ENCODE assay signal across 1 cellular context in the genomic region with DNA sequence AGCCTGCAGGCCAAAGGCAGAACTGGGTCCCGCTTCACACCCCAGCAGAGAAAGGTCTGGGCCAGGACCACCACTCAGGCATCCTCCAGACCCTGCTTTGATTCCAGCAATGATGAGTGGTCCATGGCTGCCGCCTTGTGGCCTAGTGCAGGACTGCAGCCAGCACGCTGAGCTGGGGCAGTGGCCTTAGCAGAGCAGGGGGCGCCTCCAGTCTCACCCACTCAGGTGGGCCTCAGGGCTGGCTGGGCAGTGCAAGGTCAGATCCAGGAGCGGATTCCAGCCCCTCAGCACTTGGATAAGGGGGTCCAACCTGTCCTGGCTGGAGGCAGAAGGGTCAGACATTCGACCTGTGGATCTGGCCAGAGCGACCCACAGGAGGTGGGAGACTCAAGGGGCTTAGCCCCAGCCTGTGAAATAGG.
TF ChIP-seq lines count a peak whose summit lies in the region.

No MANE protein-coding gene starts in this region.

TF ChIP-seq in K562, 482 proteins besides CTCF, POLR2A, EP300 and RAD21:
- TF ChIP-seq STAG1 (CRISPR knock-in tag; IDR thresholded peaks at IDR 0.05; ENCODE audit: borderline replicate concordance) (peak; percentile 87; the same call in 1 of the 2 replicates), ASH1L (IDR thresholded peaks at IDR 0.05; ENCODE audit: borderline replicate concordance, low read depth, partially characterized antibody) (no peak), POLR2G (IDR thresholded peaks at IDR 0.05; ENCODE audit: low read depth, low read length) (peak; percentile 21; the same call in 1 of the 2 replicates), SMARCA5 (IDR thresholded peaks at IDR 0.05) (no peak), ARID4B (CRISPR knock-in tag; IDR thresholded peaks at IDR 0.05) (no peak), CTCFL (IDR thresholded peaks at IDR 0.05; ENCODE audit: borderline replicate concordance, insufficient read depth, low read depth, low read length, poor library complexity, severe bottlenecking) (peak; percentile 10), RHOXF2B (CRISPR knock-in tag; conservative IDR thresholded peaks at IDR 0.05) (no peak), SMC3 (conservative IDR thresholded peaks at IDR 0.05; ENCODE audit: insufficient read depth, low read depth, low read length) (peak; percentile 92), MED1 (CRISPR knock-in tag; IDR thresholded peaks at IDR 0.05; ENCODE audit: borderline replicate concordance) (0 out of 2 replicates have a peak, but pooled peaks have one; percentile 31), CTBP1 (IDR thresholded peaks at IDR 0.05; ENCODE audit: borderline replicate concordance) (peak; percentile 21; the same call in 1 of the 2 replicates), ZFP1 (CRISPR knock-in tag; IDR thresholded peaks at IDR 0.05) (no peak), ZNF263 (CRISPR knock-in tag; IDR thresholded peaks at IDR 0.05; ENCODE audit: borderline replicate concordance) (no peak), SMARCC2 (IDR thresholded peaks at IDR 0.05; ENCODE audit: low read depth) (no peak), ZBED1 (IDR thresholded peaks at IDR 0.05) (no peak), NFE2 (IDR thresholded peaks at IDR 0.05; ENCODE audit: low read depth) (no peak), RCOR1 (IDR thresholded peaks at IDR 0.05; ENCODE audit: borderline replicate concordance in 1 of 2, low read depth in 2 of 2, low read length in 2 of 2) (peak in 1 of 2 experiments; percentile 23; a peak in 1 of 4 replicates), BCLAF1 (IDR thresholded peaks at IDR 0.05; ENCODE audit: borderline replicate concordance in 1 of 2, control insufficient read depth in 1 of 2, low read depth in 2 of 2, low read length in 1 of 2) (no peak), EZH2 (IDR thresholded peaks at IDR 0.05; ENCODE audit: borderline replicate concordance, low read depth, low read length) (no peak), KLF6 (CRISPR knock-in tag; IDR thresholded peaks at IDR 0.05; ENCODE audit: borderline replicate concordance) (no peak), CREB1 (IDR thresholded peaks at IDR 0.05) (no peak), CREB1 (CRISPR knock-in tag; IDR thresholded peaks at IDR 0.05) (peak; percentile 36; the same call in 1 of the 2 replicates), PTBP1 (IDR thresholded peaks at IDR 0.05; ENCODE audit: low read depth, low read length) (no peak), PHTF2 (CRISPR knock-in tag; IDR thresholded peaks at IDR 0.05) (no peak), SMARCA4 (IDR thresholded peaks at IDR 0.05) (no peak), CC2D1A (IDR thresholded peaks at IDR 0.05) (peak; percentile 30; the same call in 1 of the 2 replicates), PATZ1 (CRISPR knock-in tag; IDR thresholded peaks at IDR 0.05; ENCODE audit: borderline replicate concordance) (no peak), ZBTB7A (IDR thresholded peaks at IDR 0.05; ENCODE audit: borderline replicate concordance, control insufficient read depth, low read depth, low read length) (peak; percentile 72; the same call in 1 of the 2 replicates), IRF9 (tag; IDR thresholded peaks at IDR 0.05) (no peak), ZNF165 (CRISPR knock-in tag; IDR thresholded peaks at IDR 0.05; ENCODE audit: borderline replicate concordance) (no peak), JUNB (CRISPR knock-in tag; conservative IDR thresholded peaks at IDR 0.05) (no peak), HLTF (IDR thresholded peaks at IDR 0.05) (no peak), MYNN (IDR thresholded peaks at IDR 0.05) (peak; percentile 46; the same call in 1 of the 2 replicates), MYNN (CRISPR knock-in tag; IDR thresholded peaks at IDR 0.05) (no peak)
- TF ChIP-seq, protein P1, sequence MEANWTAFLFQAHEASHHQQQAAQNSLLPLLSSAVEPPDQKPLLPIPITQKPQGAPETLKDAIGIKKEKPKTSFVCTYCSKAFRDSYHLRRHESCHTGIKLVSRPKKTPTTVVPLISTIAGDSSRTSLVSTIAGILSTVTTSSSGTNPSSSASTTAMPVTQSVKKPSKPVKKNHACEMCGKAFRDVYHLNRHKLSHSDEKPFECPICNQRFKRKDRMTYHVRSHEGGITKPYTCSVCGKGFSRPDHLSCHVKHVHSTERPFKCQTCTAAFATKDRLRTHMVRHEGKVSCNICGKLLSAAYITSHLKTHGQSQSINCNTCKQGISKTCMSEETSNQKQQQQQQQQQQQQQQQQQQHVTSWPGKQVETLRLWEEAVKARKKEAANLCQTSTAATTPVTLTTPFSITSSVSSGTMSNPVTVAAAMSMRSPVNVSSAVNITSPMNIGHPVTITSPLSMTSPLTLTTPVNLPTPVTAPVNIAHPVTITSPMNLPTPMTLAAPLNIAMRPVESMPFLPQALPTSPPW (CRISPR knock-in tag; IDR thresholded peaks at IDR 0.05), result no peak
- TF ChIP-seq, protein P2, sequence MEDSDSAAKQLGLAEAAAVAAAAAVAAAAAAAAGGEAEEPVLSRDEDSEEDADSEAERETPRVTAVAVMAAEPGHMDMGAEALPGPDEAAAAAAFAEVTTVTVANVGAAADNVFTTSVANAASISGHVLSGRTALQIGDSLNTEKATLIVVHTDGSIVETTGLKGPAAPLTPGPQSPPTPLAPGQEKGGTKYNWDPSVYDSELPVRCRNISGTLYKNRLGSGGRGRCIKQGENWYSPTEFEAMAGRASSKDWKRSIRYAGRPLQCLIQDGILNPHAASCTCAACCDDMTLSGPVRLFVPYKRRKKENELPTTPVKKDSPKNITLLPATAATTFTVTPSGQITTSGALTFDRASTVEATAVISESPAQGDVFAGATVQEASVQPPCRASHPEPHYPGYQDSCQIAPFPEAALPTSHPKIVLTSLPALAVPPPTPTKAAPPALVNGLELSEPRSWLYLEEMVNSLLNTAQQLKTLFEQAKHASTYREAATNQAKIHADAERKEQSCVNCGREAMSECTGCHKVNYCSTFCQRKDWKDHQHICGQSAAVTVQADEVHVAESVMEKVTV (CRISPR knock-in tag; IDR thresholded peaks at IDR 0.05), result no peak
- TF ChIP-seq, protein P3, sequence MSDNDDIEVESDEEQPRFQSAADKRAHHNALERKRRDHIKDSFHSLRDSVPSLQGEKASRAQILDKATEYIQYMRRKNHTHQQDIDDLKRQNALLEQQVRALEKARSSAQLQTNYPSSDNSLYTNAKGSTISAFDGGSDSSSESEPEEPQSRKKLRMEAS (CRISPR knock-in tag; IDR thresholded peaks at IDR 0.05), result no peak
TF ChIP-seq in K562: peak in this region for 11.
